21 cellular contexts compared by ENCODE assay signal in the genomic region with DNA sequence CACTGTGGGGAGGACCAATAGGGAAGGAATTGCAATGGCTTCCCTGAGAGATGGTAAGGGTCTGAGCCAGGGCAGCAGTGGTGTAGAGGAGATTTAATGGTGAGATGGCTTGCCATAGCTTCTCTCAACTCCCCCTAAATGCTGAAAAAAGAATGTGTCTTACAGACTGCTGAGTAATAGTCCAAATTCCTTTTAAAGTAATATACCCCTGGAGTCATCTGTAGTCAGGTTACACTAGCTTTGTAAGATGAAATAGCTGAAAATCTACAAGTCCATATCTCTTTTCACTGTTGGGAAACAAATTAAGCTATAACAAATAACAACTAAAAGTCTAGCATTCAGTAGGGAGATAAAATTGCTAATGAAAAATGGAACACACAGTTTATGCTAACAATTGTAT. TPM values are rescaled to one million over a fixed set of nuclear protein-coding genes. Genes with fewer than 3 reads are reported as not detected.
A peak's percentile ranks its signal among the peaks of the same experiment; 100 is the strongest.
DNase-seq lines count a peak whose midpoint lies in the region; ATAC-seq and TF ChIP-seq lines count a peak whose summit lies in the region.
"Had no signal": no experiment of that assay in that cellular context is flagged by ENCODE, and none has a peak within 500 bp of the region (broad histone marks: within the 10 kb centered on the region; RNA-seq: fewer than 3 reads in every experiment).

No MANE protein-coding gene starts in this region.

- no peaks in the 10 kb centered on the region for H3K27me3 ChIP-seq in Karpas-422 (ENCODE audit: low read length)

- H3K9me3 ChIP-seq in Karpas-422 (ENCODE audit: low read length) (no peaks in the 10 kb centered on the region), mucosa of descending colon (no peaks in the 10 kb centered on the region)

- DNase-seq in Karpas-422 = no peak
- peak; percentile 40 for DNase-seq in fibroblast of gingiva (ENCODE audit: low read depth)
- no peak for DNase-seq in NCI-H2227 treated with DMSO at 0.1 percent for 48 hours (lab: John Stamatoyannopoulos, UW)
- DNase-seq in NCI-H1105 (lab: John Stamatoyannopoulos, UW) = no peak
- DNase-seq in mucosa of descending colon = no peak
- no peak for DNase-seq in osteocyte (ENCODE audit: extremely low spot score, unreplicated experiment)
- DNase-seq: CD4-positive, alpha-beta memory T cell; H7; HFFc6; MM.1S; NCI-H1048; NCI-H1436; NCI-H187 treated with DMSO at 0.1 percent for 48 hours; NCI-H2107; NCI-H510A; NCI-H748 treated with DMSO at 0.1 percent for 48 hours; PC-9; SIG-M5; T-cell had no signal

- no peak for TF ChIP-seq CTCF in VCaP (conservative IDR thresholded peaks at IDR 0.05)
- no peak for TF ChIP-seq CTCF in mucosa of descending colon (IDR thresholded peaks at IDR 0.05)
- TF ChIP-seq CTCF in osteocyte (IDR thresholded peaks at IDR 0.05) = no peak

- no peak for ATAC-seq in mucosa of descending colon
- ATAC-seq: T-cell had no signal

- no peaks in the 10 kb centered on the region for H3K9me3 Mint-ChIP-seq in osteocyte (ENCODE audit: unreplicated experiment)
- H3K9me3 Mint-ChIP-seq: CD4-positive, alpha-beta memory T cell; HFFc6; T-cell had no signal

- no peak overlapping the region for H3K4me2 ChIP-seq in Karpas-422 (ENCODE audit: low read depth, low read length, poor library complexity, severe bottlenecking)
- H3K4me2 ChIP-seq: PC-9 had no signal

- no peak overlapping the region for H3K27ac Mint-ChIP-seq in osteocyte (ENCODE audit: unreplicated experiment)
- H3K27ac Mint-ChIP-seq: CD4-positive, alpha-beta memory T cell; HFFc6; T-cell had no signal

- peaks cover 19% of the 10 kb centered on the region for H3K4me1 Mint-ChIP-seq in osteocyte (ENCODE audit: unreplicated experiment)
- H3K4me1 Mint-ChIP-seq: CD4-positive, alpha-beta memory T cell; T-cell had no signal

- no peaks in the 10 kb centered on the region for H3K27me3 Mint-ChIP-seq in osteocyte (ENCODE audit: unreplicated experiment)
- H3K27me3 Mint-ChIP-seq: CD4-positive, alpha-beta memory T cell; T-cell had no signal

- H3K36me3 ChIP-seq in Karpas-422 (ENCODE audit: insufficient read depth, low read length) (peaks cover 37% of the 10 kb centered on the region), mucosa of descending colon (ENCODE audit: low read depth) (no peaks in the 10 kb centered on the region)

- intact Hi-C loops in mucosa of descending colon (cut with DNase I, micrococcal nuclease) = no loop called here

- no peak overlapping the region for H3K4me3 ChIP-seq in Karpas-422 (ENCODE audit: low read length)
- H3K4me3 ChIP-seq in mucosa of descending colon = no peak overlapping the region
- H3K4me3 ChIP-seq: PC-9 had no signal

- peaks cover 91% of the 10 kb centered on the region for H3K79me2 ChIP-seq in Karpas-422 (ENCODE audit: low read length)

- H3K4me1 ChIP-seq in Karpas-422 (ENCODE audit: low read length) (peaks cover 17% of the 10 kb centered on the region), mucosa of descending colon (ENCODE audit: low read depth) (no peaks in the 10 kb centered on the region)

- no peaks in the 10 kb centered on the region for H3K36me3 Mint-ChIP-seq in osteocyte (ENCODE audit: unreplicated experiment)
- H3K36me3 Mint-ChIP-seq: CD4-positive, alpha-beta memory T cell; T-cell had no signal

- H3K9me2 ChIP-seq in Karpas-422 (replicated peaks; ENCODE audit: insufficient read depth, low read length) = no peaks in the 10 kb centered on the region

- no peak overlapping the region for H2AFZ ChIP-seq in Karpas-422 (ENCODE audit: low read length)
- H2AFZ ChIP-seq: PC-9 had no signal

- H3K4me3 Mint-ChIP-seq in osteocyte (ENCODE audit: unreplicated experiment) = no peak overlapping the region
- H3K4me3 Mint-ChIP-seq: CD4-positive, alpha-beta memory T cell; HFFc6; T-cell had no signal

- H3K27ac ChIP-seq in Karpas-422 (ENCODE audit: low read length) (peak overlapping the region; percentile 22), VCaP (peak overlapping the region; percentile 17; the same call in 1 of the 2 replicates)
- H3K27ac ChIP-seq: PC-9, RWPE1 had no signal

- H4K20me1 ChIP-seq in Karpas-422 (ENCODE audit: insufficient read depth, low read depth, low read length) = no peaks in the 10 kb centered on the region

- H3K9ac ChIP-seq in Karpas-422 (ENCODE audit: low read length) = no peak overlapping the region

RNA-seq across cellular contexts. Expression of a gene that starts 33.5 kb away (rescaled TPM):
- total RNA-seq in Karpas-422 (2014; rRNA removed; shearing (Covaris generic); ENCODE audit: low replicate concordance) = 230 and 423 TPM in 2 replicates
- total RNA-seq in mucosa of descending colon (10 to 100 TPM in 1 of 3 donors, 1 to 10 TPM in 2; 4.2 to 19.2 (median 4.9) TPM), osteocyte (16.2 and 19.2 TPM in 2 replicates)
- total RNA-seq: CD4-positive, alpha-beta memory T cell had no signal

Comparison
In these comparisons a context has a peak if more than half of its experiments do, and no peak if none do; other contexts are left out.
1. RNA of a gene that starts 33.5 kb away (total RNA-seq): 230 to 423 TPM in Karpas-422; 16.2 to 19.2 TPM in osteocyte and 4.2 to 19.2 TPM in mucosa of descending colon; every median in the first group is over 10 times any median in the second.